18 cellular contexts compared by ENCODE assay signal in genomic region chr3:119236756-119237155, GRCh38. TPM values are rescaled to one million over a fixed set of nuclear protein-coding genes. Genes with fewer than 3 reads are reported as not detected.
DNase-seq lines count a peak whose midpoint lies in the region; ATAC-seq and TF ChIP-seq lines count a peak whose summit lies in the region.
"Had no signal": no experiment of that assay in that cellular context is flagged by ENCODE, and none has a peak within 500 bp of the region (broad histone marks: within the 10 kb centered on the region; RNA-seq: fewer than 3 reads in every experiment).

No MANE protein-coding gene starts in this region.

- intact Hi-C loops in upper lobe of right lung (cut with DNase I) = no loop called here

- ATAC-seq in activated CD8-positive, alpha-beta T cell treated with anti-CD3 and anti-CD28 coated beads, Interleukin-2, amount 10 ng/mL, durations not matched to agents 7 days and 5 days = no peak
- ATAC-seq in memory B cell (ENCODE audit: low read depth) = no peak
- ATAC-seq in upper lobe of right lung = no peak
- ATAC-seq: HepG2, left colon had no signal

- H3K36me3 ChIP-seq in CD8-positive, alpha-beta memory T cell (ENCODE audit: insufficient read depth, low read length) = peaks cover 5% of the 10 kb centered on the region
- peaks cover 28% of the 10 kb centered on the region for H3K36me3 ChIP-seq in upper lobe of right lung
- H3K36me3 ChIP-seq in mesenchymal stem cell (ENCODE audit: control insufficient read depth in 1 of 2, insufficient read depth in 2 of 2, low read depth in 1 of 2, low read length in 2 of 2) = peaks cover 8 to 31% of the 10 kb centered on the region in 2 experiments
- H3K36me3 ChIP-seq: colonic mucosa, uterus had no signal

- H2BK120ac ChIP-seq in mesenchymal stem cell (ENCODE audit: low read depth, low read length) = no peak overlapping the region

- H2BK15ac ChIP-seq in mesenchymal stem cell (ENCODE audit: low read depth, poor library complexity, severe bottlenecking) = no peak overlapping the region

- peaks cover 51 to 75% (median 70%) of the 10 kb centered on the region in 3 donors for H3K4me1 Mint-ChIP-seq in CD8-positive, alpha-beta memory T cell
- H3K4me1 Mint-ChIP-seq in activated CD8-positive, alpha-beta T cell treated with anti-CD3 and anti-CD28 coated beads, Interleukin-2, amount 10 ng/mL, durations not matched to agents 7 days and 5 days (ENCODE audit: low read depth) = peaks cover 65% of the 10 kb centered on the region
- H3K4me1 Mint-ChIP-seq in memory B cell = peaks cover 17% of the 10 kb centered on the region

- POLR2A ChIA-PET in CD8-positive, alpha-beta memory T cell (lab: Charles Lee) = no interaction called here
- POLR2A ChIA-PET in activated CD8-positive, alpha-beta T cell treated with anti-CD3 and anti-CD28 coated beads, Interleukin-2, amount 10 ng/mL, durations not matched to agents 7 days and 5 days (lab: Charles Lee) = no interaction called here

- no peak overlapping the region for H2AK5ac ChIP-seq in mesenchymal stem cell (ENCODE audit: low read length, severe bottlenecking)

- H3K14ac ChIP-seq in mesenchymal stem cell (ENCODE audit: low read length in 2 of 2) = no peak overlapping the region

- H3K9me3 ChIP-seq in CD8-positive, alpha-beta memory T cell (ENCODE audit: low read length) = no peaks in the 10 kb centered on the region
- H3K9me3 ChIP-seq in upper lobe of right lung (no peaks in the 10 kb centered on the region), mesenchymal stem cell (ENCODE audit: control insufficient read depth, low read length) (no peaks in the 10 kb centered on the region)
- H3K9me3 ChIP-seq: colonic mucosa, esophagus squamous epithelium, uterus had no signal

- peaks cover 0 to 50% (median 24%) of the 10 kb centered on the region in 3 donors for H3K36me3 Mint-ChIP-seq in CD8-positive, alpha-beta memory T cell
- H3K36me3 Mint-ChIP-seq in activated CD8-positive, alpha-beta T cell treated with anti-CD3 and anti-CD28 coated beads, Interleukin-2, amount 10 ng/mL, durations not matched to agents 7 days and 5 days (ENCODE audit: low read depth) = peaks cover 50% of the 10 kb centered on the region
- peaks cover 10% of the 10 kb centered on the region for H3K36me3 Mint-ChIP-seq in memory B cell

- no peak for TF ChIP-seq CTCF in upper lobe of right lung (IDR thresholded peaks at IDR 0.05)

- H3K27ac ChIP-seq in CD8-positive, alpha-beta memory T cell (ENCODE audit: low read depth, low read length) = no peak overlapping the region
- no peak overlapping the region for H3K27ac ChIP-seq in upper lobe of right lung
- H3K27ac ChIP-seq in mesenchymal stem cell (ENCODE audit: low read length, poor library complexity, severe bottlenecking) = no peak overlapping the region
- H3K27ac ChIP-seq: colonic mucosa, esophagus squamous epithelium, hepatocyte, uterus had no signal

- H3K4me3 ChIP-seq in CD8-positive, alpha-beta memory T cell (ENCODE audit: low read length) = no peak overlapping the region
- H3K4me3 ChIP-seq in upper lobe of right lung = no peak overlapping the region
- H3K4me3 ChIP-seq in mesenchymal stem cell (ENCODE audit: insufficient read depth in 1 of 2, low read depth in 1 of 2, low read length in 2 of 2) = no peak overlapping the region
- H3K4me3 ChIP-seq: colonic mucosa, esophagus squamous epithelium, hepatocyte, uterus had no signal

- H2BK12ac ChIP-seq in mesenchymal stem cell (ENCODE audit: low read length in 2 of 2) = no peak overlapping the region

- H3K27me3 Mint-ChIP-seq in CD8-positive, alpha-beta memory T cell = no peaks in the 10 kb centered on the region
- no peaks in the 10 kb centered on the region for H3K27me3 Mint-ChIP-seq in activated CD8-positive, alpha-beta T cell treated with anti-CD3 and anti-CD28 coated beads, Interleukin-2, amount 10 ng/mL, durations not matched to agents 7 days and 5 days (ENCODE audit: low read depth)
- H3K27me3 Mint-ChIP-seq in memory B cell = no peaks in the 10 kb centered on the region

- CTCF ChIA-PET in CD8-positive, alpha-beta memory T cell (lab: Charles Lee) = interaction anchor here (1.2 to 1.4 kb wide), 2 partner anchors 35 to 355 kb away, joined by 3 read pairs; no protein-coding TSS in a partner anchor
- CTCF ChIA-PET in activated CD8-positive, alpha-beta T cell treated with anti-CD3 and anti-CD28 coated beads, Interleukin-2, amount 10 ng/mL, durations not matched to agents 7 days and 5 days (lab: Charles Lee) = interaction anchor here (0.7 to 1.2 kb wide), 2 partner anchors 17 to 323 kb away, joined by 3 to 4 read pairs; no protein-coding TSS in a partner anchor

- no peaks in the 10 kb centered on the region for H3K9me3 Mint-ChIP-seq in CD8-positive, alpha-beta memory T cell
- no peaks in the 10 kb centered on the region for H3K9me3 Mint-ChIP-seq in activated CD8-positive, alpha-beta T cell treated with anti-CD3 and anti-CD28 coated beads, Interleukin-2, amount 10 ng/mL, durations not matched to agents 7 days and 5 days (ENCODE audit: insufficient read depth)
- H3K9me3 Mint-ChIP-seq in memory B cell = no peaks in the 10 kb centered on the region

- H2AFZ ChIP-seq in mesenchymal stem cell (ENCODE audit: low read depth, low read length) = no peak overlapping the region
- H2AFZ ChIP-seq: hepatocyte had no signal

- DNase-seq in activated CD4-positive, alpha-beta T cell treated with anti-CD3 and anti-CD28 coated beads for 48 hours = peak; percentile 25
- DNase-seq in activated CD4-positive, alpha-beta T cell treated with anti-CD3 and anti-CD28 coated beads, Interleukin-2, amount 50 U/mL, for 1 hour = no peak
- peak in 1 of 5 donors; percentile 18 for DNase-seq in CD8-positive, alpha-beta memory T cell
- DNase-seq in activated CD8-positive, alpha-beta T cell treated with anti-CD3 and anti-CD28 coated beads, Interleukin-2, amount 10 ng/mL, durations not matched to agents 7 days and 5 days = no peak
- DNase-seq in memory B cell (ENCODE audit: low spot score in 2 of 2) (no peak), upper lobe of right lung (no peak), mesenchymal stem cell (no peak), DMS 273 treated with DMSO at 0.1 percent for 48 hours (lab: John Stamatoyannopoulos, UW) (no peak)
- DNase-seq: anterior cingulate cortex, colonic mucosa, esophagus squamous epithelium, GOT3, left colon, NCI-H1092 treated with DMSO at 0.1 percent for 48 hours, SIG-M5, uterus had no signal

- H3K27me3 ChIP-seq in CD8-positive, alpha-beta memory T cell (ENCODE audit: insufficient read depth, low read length, poor library complexity, severe bottlenecking) = no peaks in the 10 kb centered on the region
- H3K27me3 ChIP-seq in upper lobe of right lung (no peaks in the 10 kb centered on the region), mesenchymal stem cell (ENCODE audit: control insufficient read depth in 1 of 2, insufficient read depth in 1 of 2, low read length in 2 of 2) (no peaks in the 10 kb centered on the region)
- H3K27me3 ChIP-seq: colonic mucosa, esophagus squamous epithelium, hepatocyte, uterus had no signal

- H3K4ac ChIP-seq in mesenchymal stem cell (ENCODE audit: low read depth in 1 of 2, low read length in 2 of 2) = no peak overlapping the region

- peaks cover 14% of the 10 kb centered on the region for H3K79me1 ChIP-seq in mesenchymal stem cell (replicated peaks; ENCODE audit: low read length, poor library complexity, severe bottlenecking)

- H3K27ac Mint-ChIP-seq in CD8-positive, alpha-beta memory T cell = peak overlapping the region; percentile 26 to 93 (median 71)
- H3K27ac Mint-ChIP-seq in activated CD8-positive, alpha-beta T cell treated with anti-CD3 and anti-CD28 coated beads, Interleukin-2, amount 10 ng/mL, durations not matched to agents 7 days and 5 days = peak overlapping the region; percentile 74
- H3K27ac Mint-ChIP-seq in memory B cell = peak overlapping the region; percentile 62

- H3K4me2 ChIP-seq in mesenchymal stem cell (ENCODE audit: low read length, poor library complexity, severe bottlenecking) = no peak overlapping the region

- H3K4me3 Mint-ChIP-seq in CD8-positive, alpha-beta memory T cell = peak overlapping the region; percentile 36 to 78 (median 54)
- H3K4me3 Mint-ChIP-seq in activated CD8-positive, alpha-beta T cell treated with anti-CD3 and anti-CD28 coated beads, Interleukin-2, amount 10 ng/mL, durations not matched to agents 7 days and 5 days = peak overlapping the region; percentile 16
- H3K4me3 Mint-ChIP-seq in memory B cell = no peak overlapping the region

- no peak overlapping the region for H3K18ac ChIP-seq in mesenchymal stem cell (ENCODE audit: low read depth in 1 of 2, low read length in 2 of 2)

- peaks cover 67% of the 10 kb centered on the region for H3K4me1 ChIP-seq in CD8-positive, alpha-beta memory T cell (ENCODE audit: insufficient read depth, low read length)
- peaks cover 13% of the 10 kb centered on the region for H3K4me1 ChIP-seq in upper lobe of right lung
- peaks cover 5% of the 10 kb centered on the region for H3K4me1 ChIP-seq in mesenchymal stem cell (ENCODE audit: control insufficient read depth, insufficient read depth, low read depth, low read length)
- H3K4me1 ChIP-seq: colonic mucosa had no signal

- H4K8ac ChIP-seq in mesenchymal stem cell (ENCODE audit: low read length) = no peak overlapping the region

- H3K23ac ChIP-seq in mesenchymal stem cell (ENCODE audit: low read length in 2 of 2) = no peak overlapping the region

- no peak overlapping the region for H4K91ac ChIP-seq in mesenchymal stem cell (ENCODE audit: low read length)

- no peak overlapping the region for H2BK5ac ChIP-seq in mesenchymal stem cell (ENCODE audit: low read depth, low read length, poor library complexity, severe bottlenecking)

- WGBS in mesenchymal stem cell = 98% methylated on average over 5 of the region's 7 CpGs

- H3K9ac ChIP-seq in mesenchymal stem cell (ENCODE audit: low read length) = no peak overlapping the region

RNA-seq across cellular contexts. Expression of gene B4GALT4, which starts 3.9 kb away (rescaled TPM):
- 10 to 100 TPM; 17.9 to 18.0 TPM for total RNA-seq in CD8-positive, alpha-beta memory T cell
- 10.6 TPM for polyA plus RNA-seq in CD8-positive, alpha-beta memory T cell
- total RNA-seq in activated CD8-positive, alpha-beta T cell treated with anti-CD3 and anti-CD28 coated beads, Interleukin-2, amount 10 ng/mL, durations not matched to agents 7 days and 5 days = 10 to 100 TPM; 16.3 to 16.4 TPM
- 15.8 TPM for total RNA-seq in upper lobe of right lung
- polyA plus RNA-seq in mesenchymal stem cell (2013, experiment 1 of 2) = 27.2 TPM
- 27.4 TPM for polyA plus RNA-seq in mesenchymal stem cell (2013, experiment 2 of 2)

RNA-seq across cellular contexts. Expression of gene ARHGAP31, which starts 57.4 kb away (rescaled TPM):
- 10 to 100 TPM; 24.2 to 25.8 TPM for total RNA-seq in CD8-positive, alpha-beta memory T cell
- 3.4 TPM for polyA plus RNA-seq in CD8-positive, alpha-beta memory T cell
- 1 to 10 TPM; 2.3 to 2.5 TPM for total RNA-seq in activated CD8-positive, alpha-beta T cell treated with anti-CD3 and anti-CD28 coated beads, Interleukin-2, amount 10 ng/mL, durations not matched to agents 7 days and 5 days
- 117 TPM for total RNA-seq in upper lobe of right lung
- polyA plus RNA-seq in mesenchymal stem cell (2013, experiment 1 of 2) = 6.4 TPM
- polyA plus RNA-seq in mesenchymal stem cell (2013, experiment 2 of 2) = 6.3 TPM
- total RNA-seq: HepG2 had no signal
- polyA plus RNA-seq: HepG2 had no signal

Comparison
In these comparisons a context has a peak if more than half of its experiments do, and no peak if none do; other contexts are left out.
1. RNA of gene ARHGAP31, which starts 57.4 kb away (total RNA-seq): 117 TPM in upper lobe of right lung (single experiment) and 24.2 to 25.8 TPM in CD8-positive, alpha-beta memory T cell; 2.3 to 2.5 TPM in activated CD8-positive, alpha-beta T cell treated with anti-CD3 and anti-CD28 coated beads, Interleukin-2, amount 10 ng/mL, durations not matched to agents 7 days and 5 days; every median in the first group is over 4 times any median in the second.
2. Peak in every context shown above with its lines, with median percentiles within 50 percentile points of each other: H3K27ac Mint-ChIP-seq.